In the genomic region with DNA sequence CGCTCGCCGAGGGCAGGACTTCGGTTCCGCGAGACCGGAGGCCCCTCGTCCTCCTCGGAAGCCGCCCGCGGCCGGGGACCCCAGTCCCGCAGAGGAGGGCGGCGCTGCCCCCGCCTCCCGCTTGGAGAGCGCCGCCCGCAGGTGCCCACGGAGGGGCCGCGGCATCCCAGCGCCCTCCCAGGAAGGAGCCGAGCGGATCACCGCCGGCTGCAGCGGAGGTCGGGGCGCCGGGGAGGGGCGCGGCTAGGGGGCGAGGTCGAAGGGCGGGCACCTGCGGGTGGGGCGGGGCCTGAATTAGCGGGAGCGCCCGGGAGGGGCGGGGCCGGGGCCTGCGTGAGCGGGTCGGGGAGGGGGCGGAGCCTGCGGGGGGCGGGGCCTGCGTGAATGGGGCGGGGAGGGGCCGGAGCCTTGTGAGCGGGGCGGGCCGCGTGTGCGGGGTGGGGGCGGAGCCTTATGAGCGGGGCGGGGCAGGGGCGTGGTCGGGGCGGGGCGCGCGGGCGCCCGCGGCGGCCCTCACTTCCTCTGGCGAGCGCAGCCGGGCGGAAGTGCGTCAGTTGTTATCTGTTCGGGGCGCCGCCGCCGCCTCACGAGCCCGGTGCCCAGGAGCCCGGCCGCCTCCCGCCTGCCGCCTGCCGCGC, we compare ENCODE assay signal across 1 cellular context.
TF ChIP-seq lines count a peak whose summit lies in the region.

Gene FBRSL1 (plus strand): TSS at position 550 of the 638 bp plus-strand sequence.

TF ChIP-seq in SK-N-SH, 30 proteins besides CTCF, POLR2A, EP300 and RAD21 (continued from another document):
- TF ChIP-seq USF2 (IDR thresholded peaks at IDR 0.05; ENCODE audit: borderline replicate concordance, low read depth, low read length) = no peak
